ENCODE assay signal across 8 cellular contexts in the genomic region with DNA sequence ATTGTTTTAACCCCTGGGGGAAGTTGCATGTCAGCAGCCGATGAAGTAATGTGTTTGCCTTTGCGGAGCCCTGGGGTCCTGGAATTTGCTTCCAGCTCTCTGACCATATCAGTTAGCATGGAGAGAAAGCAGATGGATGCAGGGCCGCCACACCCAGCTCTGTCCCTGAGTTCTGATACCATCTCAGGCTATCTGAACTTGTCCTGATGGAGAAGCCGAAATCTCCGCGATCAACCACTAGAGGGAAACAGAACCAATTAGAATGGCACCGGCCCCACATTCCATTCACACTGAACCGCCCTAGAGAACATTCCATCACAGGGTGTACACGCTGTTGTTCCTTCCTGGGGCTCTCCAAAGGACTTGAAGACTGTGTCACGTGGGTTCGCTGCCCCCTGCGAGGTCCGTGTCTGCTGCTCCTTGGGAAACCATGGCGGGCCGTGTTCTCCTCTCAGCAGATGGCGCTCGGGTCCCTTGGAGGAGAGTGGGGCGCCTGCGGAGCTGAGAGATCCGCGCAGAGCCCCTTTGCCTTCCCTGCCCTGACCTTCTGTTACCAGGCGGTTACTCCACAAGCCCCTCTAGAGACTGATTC.
A peak's percentile ranks its signal among the peaks of the same experiment; 100 is the strongest.
DNase-seq lines count a peak whose midpoint lies in the region; TF ChIP-seq lines count a peak whose summit lies in the region.

No MANE protein-coding gene starts in this region.

- 0 out of 2 replicates have a peak, but pooled peaks cover 4% of the 10 kb centered on the region for H3K27me3 ChIP-seq in HUES48 (ENCODE audit: control insufficient read depth, insufficient read depth, low read length)
- H3K27me3 ChIP-seq in skeletal muscle satellite cell (ENCODE audit: control insufficient read depth, insufficient read depth, low read length): no peaks in the 10 kb centered on the region

- no peak overlapping the region for H3K27ac ChIP-seq in HUES48 (ENCODE audit: low read depth, low read length)

- peaks cover 2 to 4% (median 3%) of the 10 kb centered on the region in 3 donors for H3K27me3 Mint-ChIP-seq in immature natural killer cell (ENCODE audit: low read depth in 3 of 3)

- H3K9ac ChIP-seq in HUES48 (ENCODE audit: low read depth, low read length) (no peak overlapping the region), skeletal muscle satellite cell (ENCODE audit: low read depth, low read length) (peak overlapping the region; percentile 23)

- H3K4me3 ChIP-seq in HUES48 (ENCODE audit: low read depth, low read length) (peak overlapping the region; percentile 38; the same call in 1 of the 2 replicates), cardiac fibroblast (replicated peaks in 1 of 2; ENCODE audit: low read depth in 2 of 2, low read length in 2 of 2) (no peak overlapping the region), skeletal muscle satellite cell (ENCODE audit: low read length) (no peak overlapping the region)

- H3K36me3 ChIP-seq in HUES48 (ENCODE audit: control insufficient read depth, insufficient read depth, low read length) (no peaks in the 10 kb centered on the region), skeletal muscle satellite cell (ENCODE audit: insufficient read depth, low read length) (no peaks in the 10 kb centered on the region)

- H3K9me3 Mint-ChIP-seq in immature natural killer cell: no peaks in the 10 kb centered on the region

- H3K4me1 Mint-ChIP-seq in immature natural killer cell: peaks cover 5 to 12% of the 10 kb centered on the region in 2 donors

- peak overlapping the region; percentile 62 to 84 (median 78) for H3K4me3 Mint-ChIP-seq in immature natural killer cell

- peak overlapping the region in 2 of 6 donors; percentile 50 to 56 for H3K27ac Mint-ChIP-seq in immature natural killer cell

- H3K9me3 ChIP-seq in HUES48 (ENCODE audit: control insufficient read depth, insufficient read depth, low read length) (no peaks in the 10 kb centered on the region), skeletal muscle satellite cell (replicated peaks; ENCODE audit: low read length) (no peaks in the 10 kb centered on the region)

- peak; percentile 96 for DNase-seq in GM04503 (ENCODE audit: low read depth)
- DNase-seq in SW 1271 (lab: John Stamatoyannopoulos, UW): peak; percentile 62 to 92
- DNase-seq in cardiac fibroblast (ENCODE audit: low read depth in 2 of 2): peak; percentile 99 to 100
- peak; percentile 24 to 29 (median 25) for DNase-seq in immature natural killer cell
- no peak for DNase-seq in DMS79 (lab: John Stamatoyannopoulos, UW)
- DNase-seq in T-helper 9 cell: no peak

- no peaks in the 10 kb centered on the region for H3K36me3 Mint-ChIP-seq in immature natural killer cell

- H3K4me2 ChIP-seq in skeletal muscle satellite cell (ENCODE audit: low read length): peak overlapping the region; percentile 17

- H3K4me1 ChIP-seq in HUES48 (ENCODE audit: control insufficient read depth, insufficient read depth, low read length) (peaks cover 16% of the 10 kb centered on the region), skeletal muscle satellite cell (ENCODE audit: control insufficient read depth, insufficient read depth, low read length) (peaks cover 42% of the 10 kb centered on the region)

- peak; percentile 68 for TF ChIP-seq CTCF in cardiac fibroblast (IDR thresholded peaks at IDR 0.05; ENCODE audit: low read depth, low read length)

Comparison
In these comparisons a context has a peak if more than half of its experiments do, and no peak if none do; other contexts are left out.
1. DNase-seq: peak in GM04503 (single experiment), SW 1271 (2 of 2), cardiac fibroblast (2 of 2) and immature natural killer cell (3 of 3); none in DMS79 (single experiment) and T-helper 9 cell (single experiment).